ENCODE assay signal across 34 cellular contexts in genomic region chr14:53703457-53703856, GRCh38.
"Had no signal": no experiment of that assay in that cellular context is flagged by ENCODE, and none has a peak within 500 bp of the region (broad histone marks: within the 10 kb centered on the region; RNA-seq: fewer than 3 reads in every experiment).

No MANE protein-coding gene starts in this region.

- H3K4me3 ChIP-seq: MG63 had no signal

- H3K36me3 ChIP-seq: MG63 had no signal

- H3K9me3 ChIP-seq: MG63 had no signal

- H3K27me3 ChIP-seq: MG63 had no signal

- DNase-seq: Karpas-422, Kasumi-1, MG63, MM.1S, MV-4-11, NCI-H1048, NCI-H1092, NCI-H1092 treated with DMSO at 0.1 percent for 48 hours, NCI-H1105, NCI-H1105 treated with DMSO at 0.1 percent for 48 hours, NCI-H1417, NCI-H1417 treated with DMSO at 0.1 percent for 48 hours, NCI-H1436, NCI-H1436 treated with DMSO at 0.1 percent for 48 hours, NCI-H146, NCI-H1694, NCI-H1694 treated with DMSO at 0.1 percent for 48 hours, NCI-H187, NCI-H187 treated with DMSO at 0.1 percent for 48 hours, NCI-H1930, NCI-H2029, NCI-H2029 treated with DMSO at 0.1 percent for 48 hours, NCI-H2081, NCI-H2081 treated with DMSO at 0.1 percent for 48 hours, NCI-H2107, NCI-H2171, NCI-H2171 treated with DMSO at 0.1 percent for 48 hours, NCI-H2227 treated with DMSO at 0.1 percent for 48 hours, NCI-H226, NCI-H345, NCI-H446, NCI-H446 treated with DMSO at 0.1 percent for 48 hours, NCI-H510A, NCI-H510A treated with DMSO at 0.1 percent for 48 hours had no signal
